ENCODE assay signal across 9 cellular contexts in the genomic region with DNA sequence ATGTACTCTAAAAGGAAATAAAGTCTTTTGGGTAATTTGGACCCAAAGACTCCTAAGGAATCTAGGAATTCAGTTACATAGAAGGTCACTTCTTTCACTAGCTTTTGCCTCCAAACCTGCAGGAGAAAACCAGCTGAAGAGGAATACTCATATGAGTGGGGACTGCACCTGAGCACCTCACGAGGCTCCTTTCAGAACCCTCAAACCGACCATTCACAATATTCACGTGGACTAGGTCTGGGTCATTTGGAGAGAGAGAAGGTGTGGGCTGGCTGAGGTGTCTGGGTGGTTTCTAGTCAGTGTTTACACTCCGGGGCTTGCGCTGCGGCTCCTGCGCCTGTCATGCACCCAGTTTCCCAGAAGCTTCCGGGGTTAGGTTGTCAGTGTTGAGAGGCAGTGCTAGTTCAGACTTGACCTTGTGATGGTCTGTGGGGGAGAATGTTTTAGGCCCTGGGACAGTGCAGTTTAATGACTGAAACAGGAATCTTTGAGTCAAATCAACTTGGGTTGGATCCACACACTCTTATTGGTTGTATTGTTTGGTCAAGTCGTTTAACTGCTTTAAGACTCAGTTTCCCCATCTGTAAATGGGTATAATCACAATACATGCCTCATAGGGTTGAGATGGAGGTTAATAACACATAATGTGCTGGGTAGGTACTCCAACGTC.
DNase-seq lines count a peak whose midpoint lies in the region; ATAC-seq and TF ChIP-seq lines count a peak whose summit lies in the region.
"Had no signal": no experiment of that assay in that cellular context is flagged by ENCODE, and none has a peak within 500 bp of the region (broad histone marks: within the 10 kb centered on the region; RNA-seq: fewer than 3 reads in every experiment).

No MANE protein-coding gene starts in this region.

- H3K27me3 Mint-ChIP-seq in chondrocyte (ENCODE audit: low read depth): no peaks in the 10 kb centered on the region
- H3K27me3 Mint-ChIP-seq in type B pancreatic cell: no peaks in the 10 kb centered on the region

- H3K27me3 ChIP-seq in SU-DHL-6 (ENCODE audit: low read length): no peaks in the 10 kb centered on the region

- no peaks in the 10 kb centered on the region for H3K36me3 ChIP-seq in SU-DHL-6 (ENCODE audit: low read length)
- H3K36me3 ChIP-seq: thoracic aorta had no signal

- H3K4me3 Mint-ChIP-seq in chondrocyte (ENCODE audit: unreplicated experiment) (no peak overlapping the region), type B pancreatic cell (no peak overlapping the region)

- no peaks in the 10 kb centered on the region for H3K36me3 Mint-ChIP-seq in chondrocyte (ENCODE audit: low read depth)
- H3K36me3 Mint-ChIP-seq in type B pancreatic cell: no peaks in the 10 kb centered on the region

- H3K4me2 ChIP-seq in SU-DHL-6 (ENCODE audit: low read depth, low read length, poor library complexity, severe bottlenecking): peak overlapping the region; percentile 40

- H2AFZ ChIP-seq in SU-DHL-6 (ENCODE audit: low read depth, low read length, severe bottlenecking): no peak overlapping the region

- peak; percentile 82 for ATAC-seq in GM21786 (IDR thresholded peaks at IDR 0.05; ENCODE audit: unreplicated experiment)

- H3K9ac ChIP-seq in SU-DHL-6 (ENCODE audit: low read length): no peak overlapping the region

- H3K27ac Mint-ChIP-seq in chondrocyte (ENCODE audit: unreplicated experiment): peak overlapping the region; percentile 59
- H3K27ac Mint-ChIP-seq in type B pancreatic cell: no peak overlapping the region

- no peaks in the 10 kb centered on the region for H3K9me3 ChIP-seq in SU-DHL-6 (ENCODE audit: insufficient read depth, low read length)
- H3K9me3 ChIP-seq: thoracic aorta had no signal

- H3K4me3 ChIP-seq in SU-DHL-6 (ENCODE audit: insufficient read depth, low read length, poor library complexity, severe bottlenecking): no peak overlapping the region
- H3K4me3 ChIP-seq: thoracic aorta had no signal

- peak overlapping the region; percentile 42 for H3K27ac ChIP-seq in SU-DHL-6 (ENCODE audit: low read depth, low read length)
- H3K27ac ChIP-seq: thoracic aorta had no signal

- H3F3A ChIP-seq in SU-DHL-6 (ENCODE audit: insufficient read depth): peaks cover 3% of the 10 kb centered on the region; the same call in 1 of the 2 replicates

- H3K9me3 Mint-ChIP-seq in chondrocyte (ENCODE audit: low read depth) (no peaks in the 10 kb centered on the region), type B pancreatic cell (no peaks in the 10 kb centered on the region)

- TF ChIP-seq CTCF in GM10266 (IDR thresholded peaks at IDR 0.05; ENCODE audit: control insufficient read depth, insufficient read depth, low read depth, missing control alignments) (no peak), SU-DHL-6 (IDR thresholded peaks at IDR 0.05; ENCODE audit: insufficient read depth, low read length, poor library complexity, severe bottlenecking) (no peak), chondrocyte (IDR thresholded peaks at IDR 0.05) (no peak), type B pancreatic cell (conservative IDR thresholded peaks at IDR 0.05) (no peak)

- DNase-seq in GM10266 (ENCODE audit: extremely low spot score) (peak; percentile 69), chondrocyte (ENCODE audit: low spot score) (no peak), type B pancreatic cell (ENCODE audit: extremely low spot score, unreplicated experiment) (no peak), NCI-H2029 (lab: John Stamatoyannopoulos, UW) (no peak), NCI-H345 (lab: John Stamatoyannopoulos, UW) (no peak)
- DNase-seq in stimulated activated CD4-positive, alpha-beta T cell treated with anti-CD3 and anti-CD28 coated beads, TNF-alpha, amount 100 ng/mL, for 1 hour (ENCODE audit: low read depth in 3 of 3, low spot score in 1 of 3): peak in 2 of 3 donors; percentile 18 to 26

- H3K79me2 ChIP-seq in SU-DHL-6 (ENCODE audit: insufficient read depth, low read length): peaks cover 5% of the 10 kb centered on the region; the same call in 1 of the 2 replicates

- H3K4me1 Mint-ChIP-seq in chondrocyte (ENCODE audit: low read depth) (peaks cover 65% of the 10 kb centered on the region), type B pancreatic cell (ENCODE audit: unreplicated experiment) (peaks cover 56% of the 10 kb centered on the region)

- no peaks in the 10 kb centered on the region for H4K20me1 ChIP-seq in SU-DHL-6 (ENCODE audit: low read depth, low read length)

- H3K9me2 ChIP-seq in SU-DHL-6 (replicated peaks; ENCODE audit: insufficient read depth, low read length): no peaks in the 10 kb centered on the region

Comparison
In these comparisons a context has a peak if more than half of its experiments do, and no peak if none do; other contexts are left out.
1. DNase-seq: peak in GM10266 (single experiment) and stimulated activated CD4-positive, alpha-beta T cell treated with anti-CD3 and anti-CD28 coated beads, TNF-alpha, amount 100 ng/mL, for 1 hour (2 of 3); none in chondrocyte (single experiment), type B pancreatic cell (single experiment), NCI-H2029 (single experiment) and NCI-H345 (single experiment).